In the genomic region with DNA sequence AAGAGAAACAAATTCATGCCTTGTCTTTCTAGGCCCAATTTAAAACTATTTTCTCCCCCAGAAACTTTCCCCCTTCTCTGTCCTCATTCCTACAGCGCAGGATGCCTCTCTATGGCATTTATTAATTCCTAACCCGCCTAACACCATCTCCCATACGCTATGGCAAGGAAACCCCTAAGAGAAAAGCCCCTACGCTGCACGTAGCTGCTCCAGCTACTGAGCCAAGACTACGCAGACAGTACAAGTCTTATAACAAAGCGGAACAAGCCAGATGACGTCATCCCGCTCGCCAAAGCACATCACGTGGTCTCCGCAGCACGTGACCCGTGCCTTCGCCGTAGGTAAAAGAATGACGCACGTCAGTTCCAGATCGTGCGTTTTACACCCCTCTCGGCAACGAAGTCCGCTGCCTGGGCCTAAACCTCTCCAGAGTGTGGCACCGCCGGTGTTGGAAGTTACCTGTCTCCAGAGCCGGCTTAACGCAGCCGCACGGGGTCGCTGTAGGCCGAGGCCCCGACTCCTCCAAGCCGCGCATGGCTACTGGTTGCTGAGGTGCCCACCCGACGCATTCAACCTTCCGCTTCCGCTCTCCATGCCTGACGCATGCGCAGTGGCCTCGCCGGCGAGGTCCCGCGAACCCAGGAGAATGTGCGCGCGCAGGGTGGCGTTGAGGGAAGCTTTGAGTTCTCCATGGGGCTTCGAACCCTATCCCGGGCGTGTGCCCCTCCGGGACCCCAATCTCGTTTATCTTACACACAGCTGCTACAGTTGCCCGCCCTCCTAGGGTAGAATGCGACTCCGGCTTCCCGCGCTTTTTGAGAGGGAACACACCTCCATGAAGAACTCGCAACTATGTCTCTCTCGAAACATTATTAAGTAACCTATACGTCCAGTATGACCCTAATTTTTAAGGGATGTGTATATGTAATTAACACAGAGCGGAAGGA, we compare ENCODE assay signal across 1 cellular context.
TF ChIP-seq lines count a peak whose summit lies in the region.

A gene with protein sequence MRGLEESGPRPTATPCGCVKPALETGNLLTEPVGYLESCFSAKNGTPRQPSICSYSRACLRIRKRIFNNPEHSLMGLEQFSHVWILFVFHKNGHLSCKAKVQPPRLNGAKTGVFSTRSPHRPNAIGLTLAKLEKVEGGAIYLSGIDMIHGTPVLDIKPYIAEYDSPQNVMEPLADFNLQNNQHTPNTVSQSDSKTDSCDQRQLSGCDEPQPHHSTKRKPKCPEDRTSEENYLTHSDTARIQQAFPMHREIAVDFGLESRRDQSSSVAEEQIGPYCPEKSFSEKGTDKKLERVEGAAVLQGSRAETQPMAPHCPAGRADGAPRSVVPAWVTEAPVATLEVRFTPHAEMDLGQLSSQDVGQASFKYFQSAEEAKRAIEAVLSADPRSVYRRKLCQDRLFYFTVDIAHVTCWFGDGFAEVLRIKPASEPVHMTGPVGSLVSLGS (minus strand): TSS at position 542 of the 947 bp plus-strand sequence. CDS start 7 bp downstream, at position 535.

TF ChIP-seq in HepG2, 621 proteins besides CTCF, POLR2A, EP300 and RAD21 (continued from another document and continues in another):
- TF ChIP-seq, protein P1, sequence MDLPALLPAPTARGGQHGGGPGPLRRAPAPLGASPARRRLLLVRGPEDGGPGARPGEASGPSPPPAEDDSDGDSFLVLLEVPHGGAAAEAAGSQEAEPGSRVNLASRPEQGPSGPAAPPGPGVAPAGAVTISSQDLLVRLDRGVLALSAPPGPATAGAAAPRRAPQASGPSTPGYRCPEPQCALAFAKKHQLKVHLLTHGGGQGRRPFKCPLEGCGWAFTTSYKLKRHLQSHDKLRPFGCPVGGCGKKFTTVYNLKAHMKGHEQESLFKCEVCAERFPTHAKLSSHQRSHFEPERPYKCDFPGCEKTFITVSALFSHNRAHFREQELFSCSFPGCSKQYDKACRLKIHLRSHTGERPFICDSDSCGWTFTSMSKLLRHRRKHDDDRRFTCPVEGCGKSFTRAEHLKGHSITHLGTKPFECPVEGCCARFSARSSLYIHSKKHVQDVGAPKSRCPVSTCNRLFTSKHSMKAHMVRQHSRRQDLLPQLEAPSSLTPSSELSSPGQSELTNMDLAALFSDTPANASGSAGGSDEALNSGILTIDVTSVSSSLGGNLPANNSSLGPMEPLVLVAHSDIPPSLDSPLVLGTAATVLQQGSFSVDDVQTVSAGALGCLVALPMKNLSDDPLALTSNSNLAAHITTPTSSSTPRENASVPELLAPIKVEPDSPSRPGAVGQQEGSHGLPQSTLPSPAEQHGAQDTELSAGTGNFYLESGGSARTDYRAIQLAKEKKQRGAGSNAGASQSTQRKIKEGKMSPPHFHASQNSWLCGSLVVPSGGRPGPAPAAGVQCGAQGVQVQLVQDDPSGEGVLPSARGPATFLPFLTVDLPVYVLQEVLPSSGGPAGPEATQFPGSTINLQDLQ (CRISPR knock-in tag; IDR thresholded peaks at IDR 0.05), result peak; percentile 78; the same call in 1 of the 2 replicates
- TF ChIP-seq, protein P2, sequence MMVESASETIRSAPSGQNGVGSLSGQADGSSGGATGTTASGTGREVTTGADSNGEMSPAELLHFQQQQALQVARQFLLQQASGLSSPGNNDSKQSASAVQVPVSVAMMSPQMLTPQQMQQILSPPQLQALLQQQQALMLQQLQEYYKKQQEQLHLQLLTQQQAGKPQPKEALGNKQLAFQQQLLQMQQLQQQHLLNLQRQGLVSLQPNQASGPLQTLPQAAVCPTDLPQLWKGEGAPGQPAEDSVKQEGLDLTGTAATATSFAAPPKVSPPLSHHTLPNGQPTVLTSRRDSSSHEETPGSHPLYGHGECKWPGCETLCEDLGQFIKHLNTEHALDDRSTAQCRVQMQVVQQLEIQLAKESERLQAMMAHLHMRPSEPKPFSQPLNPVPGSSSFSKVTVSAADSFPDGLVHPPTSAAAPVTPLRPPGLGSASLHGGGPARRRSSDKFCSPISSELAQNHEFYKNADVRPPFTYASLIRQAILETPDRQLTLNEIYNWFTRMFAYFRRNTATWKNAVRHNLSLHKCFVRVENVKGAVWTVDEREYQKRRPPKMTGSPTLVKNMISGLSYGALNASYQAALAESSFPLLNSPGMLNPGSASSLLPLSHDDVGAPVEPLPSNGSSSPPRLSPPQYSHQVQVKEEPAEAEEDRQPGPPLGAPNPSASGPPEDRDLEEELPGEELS (CRISPR knock-in tag; IDR thresholded peaks at IDR 0.05), result peak; percentile 64
- TF ChIP-seq SNRNP70 (IDR thresholded peaks at IDR 0.05; ENCODE audit: low read depth, low read length) (no peak), MIXL1 (CRISPR knock-in tag; IDR thresholded peaks at IDR 0.05) (peak; percentile 82; the same call in 1 of the 2 replicates), FOXP1 (IDR thresholded peaks at IDR 0.05) (no peak), FOXP1 (CRISPR knock-in tag; IDR thresholded peaks at IDR 0.05) (peak; percentile 19; the same call in 1 of the 2 replicates), ZNF253 (CRISPR knock-in tag; IDR thresholded peaks at IDR 0.05; ENCODE audit: borderline replicate concordance) (no peak), ZNF646 (CRISPR knock-in tag; IDR thresholded peaks at IDR 0.05) (no peak), SIX4 (CRISPR knock-in tag; IDR thresholded peaks at IDR 0.05) (peak; percentile 50; the same call in 1 of the 2 replicates), NONO (IDR thresholded peaks at IDR 0.05) (no peak), NONO (CRISPR knock-in tag; conservative IDR thresholded peaks at IDR 0.05) (peak; percentile 93), KDM6A (CRISPR knock-in tag; IDR thresholded peaks at IDR 0.05; ENCODE audit: low read depth) (no peak), MAZ (IDR thresholded peaks at IDR 0.05; ENCODE audit: borderline replicate concordance, low read depth, low read length) (no peak), MAZ (CRISPR knock-in tag; IDR thresholded peaks at IDR 0.05; ENCODE audit: low read depth) (peak; percentile 68; the same call in 1 of the 2 replicates), KLF9 (CRISPR knock-in tag; IDR thresholded peaks at IDR 0.05; ENCODE audit: low read depth) (peak; percentile 63; the same call in 1 of the 2 replicates), ZNF816 (CRISPR knock-in tag; IDR thresholded peaks at IDR 0.05; ENCODE audit: borderline replicate concordance) (no peak), THAP7 (CRISPR knock-in tag; IDR thresholded peaks at IDR 0.05) (peak; percentile 95), PHF8 (CRISPR knock-in tag; IDR thresholded peaks at IDR 0.05) (peak; percentile 97), SAFB2 (CRISPR knock-in tag; IDR thresholded peaks at IDR 0.05; ENCODE audit: borderline replicate concordance, low read depth) (no peak; the same call in 1 of the 2 replicates), ZFY (CRISPR knock-in tag; IDR thresholded peaks at IDR 0.05) (peak; percentile 98), KDM5A (IDR thresholded peaks at IDR 0.05; ENCODE audit: borderline replicate concordance, low read length) (peak; percentile 99), CERS6 (CRISPR knock-in tag; IDR thresholded peaks at IDR 0.05) (no peak), ZFP36L1 (CRISPR knock-in tag; IDR thresholded peaks at IDR 0.05) (no peak)
- TF ChIP-seq, protein P3, sequence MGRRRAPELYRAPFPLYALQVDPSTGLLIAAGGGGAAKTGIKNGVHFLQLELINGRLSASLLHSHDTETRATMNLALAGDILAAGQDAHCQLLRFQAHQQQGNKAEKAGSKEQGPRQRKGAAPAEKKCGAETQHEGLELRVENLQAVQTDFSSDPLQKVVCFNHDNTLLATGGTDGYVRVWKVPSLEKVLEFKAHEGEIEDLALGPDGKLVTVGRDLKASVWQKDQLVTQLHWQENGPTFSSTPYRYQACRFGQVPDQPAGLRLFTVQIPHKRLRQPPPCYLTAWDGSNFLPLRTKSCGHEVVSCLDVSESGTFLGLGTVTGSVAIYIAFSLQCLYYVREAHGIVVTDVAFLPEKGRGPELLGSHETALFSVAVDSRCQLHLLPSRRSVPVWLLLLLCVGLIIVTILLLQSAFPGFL (CRISPR knock-in tag; IDR thresholded peaks at IDR 0.05), result no peak
- TF ChIP-seq, protein P4, sequence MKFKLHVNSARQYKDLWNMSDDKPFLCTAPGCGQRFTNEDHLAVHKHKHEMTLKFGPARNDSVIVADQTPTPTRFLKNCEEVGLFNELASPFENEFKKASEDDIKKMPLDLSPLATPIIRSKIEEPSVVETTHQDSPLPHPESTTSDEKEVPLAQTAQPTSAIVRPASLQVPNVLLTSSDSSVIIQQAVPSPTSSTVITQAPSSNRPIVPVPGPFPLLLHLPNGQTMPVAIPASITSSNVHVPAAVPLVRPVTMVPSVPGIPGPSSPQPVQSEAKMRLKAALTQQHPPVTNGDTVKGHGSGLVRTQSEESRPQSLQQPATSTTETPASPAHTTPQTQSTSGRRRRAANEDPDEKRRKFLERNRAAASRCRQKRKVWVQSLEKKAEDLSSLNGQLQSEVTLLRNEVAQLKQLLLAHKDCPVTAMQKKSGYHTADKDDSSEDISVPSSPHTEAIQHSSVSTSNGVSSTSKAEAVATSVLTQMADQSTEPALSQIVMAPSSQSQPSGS (CRISPR knock-in tag; IDR thresholded peaks at IDR 0.05), result peak; percentile 100
- TF ChIP-seq, protein P5, sequence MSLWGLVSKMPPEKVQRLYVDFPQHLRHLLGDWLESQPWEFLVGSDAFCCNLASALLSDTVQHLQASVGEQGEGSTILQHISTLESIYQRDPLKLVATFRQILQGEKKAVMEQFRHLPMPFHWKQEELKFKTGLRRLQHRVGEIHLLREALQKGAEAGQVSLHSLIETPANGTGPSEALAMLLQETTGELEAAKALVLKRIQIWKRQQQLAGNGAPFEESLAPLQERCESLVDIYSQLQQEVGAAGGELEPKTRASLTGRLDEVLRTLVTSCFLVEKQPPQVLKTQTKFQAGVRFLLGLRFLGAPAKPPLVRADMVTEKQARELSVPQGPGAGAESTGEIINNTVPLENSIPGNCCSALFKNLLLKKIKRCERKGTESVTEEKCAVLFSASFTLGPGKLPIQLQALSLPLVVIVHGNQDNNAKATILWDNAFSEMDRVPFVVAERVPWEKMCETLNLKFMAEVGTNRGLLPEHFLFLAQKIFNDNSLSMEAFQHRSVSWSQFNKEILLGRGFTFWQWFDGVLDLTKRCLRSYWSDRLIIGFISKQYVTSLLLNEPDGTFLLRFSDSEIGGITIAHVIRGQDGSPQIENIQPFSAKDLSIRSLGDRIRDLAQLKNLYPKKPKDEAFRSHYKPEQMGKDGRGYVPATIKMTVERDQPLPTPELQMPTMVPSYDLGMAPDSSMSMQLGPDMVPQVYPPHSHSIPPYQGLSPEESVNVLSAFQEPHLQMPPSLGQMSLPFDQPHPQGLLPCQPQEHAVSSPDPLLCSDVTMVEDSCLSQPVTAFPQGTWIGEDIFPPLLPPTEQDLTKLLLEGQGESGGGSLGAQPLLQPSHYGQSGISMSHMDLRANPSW (CRISPR knock-in tag; IDR thresholded peaks at IDR 0.05; ENCODE audit: borderline replicate concordance), result no peak; the same call in 1 of the 2 replicates
- TF ChIP-seq, protein P6, sequence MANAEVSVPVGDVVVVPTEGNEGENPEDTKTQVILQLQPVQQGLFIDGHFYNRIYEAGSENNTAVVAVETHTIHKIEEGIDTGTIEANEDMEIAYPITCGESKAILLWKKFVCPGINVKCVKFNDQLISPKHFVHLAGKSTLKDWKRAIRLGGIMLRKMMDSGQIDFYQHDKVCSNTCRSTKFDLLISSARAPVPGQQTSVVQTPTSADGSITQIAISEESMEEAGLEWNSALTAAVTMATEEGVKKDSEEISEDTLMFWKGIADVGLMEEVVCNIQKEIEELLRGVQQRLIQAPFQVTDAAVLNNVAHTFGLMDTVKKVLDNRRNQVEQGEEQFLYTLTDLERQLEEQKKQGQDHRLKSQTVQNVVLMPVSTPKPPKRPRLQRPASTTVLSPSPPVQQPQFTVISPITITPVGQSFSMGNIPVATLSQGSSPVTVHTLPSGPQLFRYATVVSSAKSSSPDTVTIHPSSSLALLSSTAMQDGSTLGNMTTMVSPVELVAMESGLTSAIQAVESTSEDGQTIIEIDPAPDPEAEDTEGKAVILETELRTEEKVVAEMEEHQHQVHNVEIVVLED (CRISPR knock-in tag; IDR thresholded peaks at IDR 0.05; ENCODE audit: borderline replicate concordance), result peak; percentile 97
